In genomic region chr4:117941611-117942010, GRCh38 we compare ENCODE assay signal across 19 cellular contexts.
"Had no signal": no experiment of that assay in that cellular context is flagged by ENCODE, and none has a peak within 500 bp of the region (broad histone marks: within the 10 kb centered on the region; RNA-seq: fewer than 3 reads in every experiment).

No MANE protein-coding gene starts in this region.

- H3K79me2 ChIP-seq: hepatocyte had no signal

- H3K4me3 Mint-ChIP-seq: natural killer cell; T-helper 2 cell treated with Interferon-gamma antibody and Interleukin-4, amounts not matched to agents 5 μg/mL and 100 μg/mL, for 36 hours had no signal

- H2AFZ ChIP-seq: hepatocyte had no signal

- H3K27ac ChIP-seq: hepatocyte, right lobe of liver had no signal

- H3K27me3 Mint-ChIP-seq: progenitor cell of endocrine pancreas had no signal

- DNase-seq: activated CD4-positive, alpha-beta T cell treated with anti-CD3 and anti-CD28 coated beads for 1 hour; activated CD4-positive, alpha-beta T cell treated with anti-CD3 and anti-CD28 coated beads, Interleukin-2, amount 50 U/mL, for 4 hours; activated T-cell treated with anti-CD3 and anti-CD28 coated beads, Interleukin-2, amount 50 U/mL, for 1 hour; amniotic stem cell; left ventricle myocardium superior; mesenchymal stem cell; natural killer cell; occipital lobe; right lobe of liver; stimulated activated CD4-positive, alpha-beta T cell treated with anti-CD3 and anti-CD28 coated beads, Interleukin-4, amount 100 ng/mL, for 4 hours; stimulated activated CD8-positive, alpha-beta memory T cell treated with anti-CD3 and anti-CD28 coated beads, Interleukin-4, amount 100 ng/mL, for 48 hours; stimulated activated naive CD8-positive, alpha-beta T cell treated with anti-CD3 and anti-CD28 coated beads, Interleukin-15, Interleukin-2, amounts not matched to agents 100 U/mL and 50 U/mL, for 24 hours; trophoblast cell had no signal

- H3K36me3 Mint-ChIP-seq: activated naive CD4-positive, alpha-beta T cell treated with anti-CD3 and anti-CD28 coated beads, Interleukin-2, amount 50 U/mL, for 72 hours had no signal

- H3K27ac Mint-ChIP-seq: activated naive CD4-positive, alpha-beta T cell treated with anti-CD3 and anti-CD28 coated beads, Interleukin-2, amount 50 U/mL, for 72 hours; natural killer cell; progenitor cell of endocrine pancreas; T-helper 2 cell treated with Interferon-gamma antibody and Interleukin-4, amounts not matched to agents 5 μg/mL and 100 μg/mL, for 36 hours had no signal

- H3K4me3 ChIP-seq: hepatocyte, right lobe of liver, smooth muscle cell had no signal

- H3K9me3 ChIP-seq: right lobe of liver had no signal

- H3K36me3 ChIP-seq: right lobe of liver had no signal

- H3K4me1 ChIP-seq: right lobe of liver had no signal

- H3K4me1 Mint-ChIP-seq: natural killer cell had no signal

- ATAC-seq: activated naive CD4-positive, alpha-beta T cell treated with anti-CD3 and anti-CD28 coated beads, Interleukin-2, amount 50 U/mL, for 72 hours; esophagus mucosa; left ventricle myocardium superior; natural killer cell; right lobe of liver; stimulated activated naive CD8-positive, alpha-beta T cell treated with anti-CD3 and anti-CD28 coated beads, Interleukin-15, Interleukin-2, amounts not matched to agents 100 U/mL and 50 U/mL, for 24 hours had no signal

- H3K27me3 ChIP-seq: hepatocyte, right lobe of liver had no signal

- H3K4me2 ChIP-seq: hepatocyte, smooth muscle cell had no signal
